25 cellular contexts compared by ENCODE assay signal in genomic region chr6:56535626-56536025, GRCh38.
"Had no signal": no experiment of that assay in that cellular context is flagged by ENCODE, and none has a peak within 500 bp of the region (broad histone marks: within the 10 kb centered on the region; RNA-seq: fewer than 3 reads in every experiment).

No MANE protein-coding gene starts in this region.

- DNase-seq: activated CD4-positive, alpha-beta memory T cell treated with anti-CD3 and anti-CD28 coated beads, Interleukin-2, amount 10 ng/mL, durations not matched to agents 7 days and 5 days; activated CD4-positive, alpha-beta T cell treated with anti-CD3 and anti-CD28 coated beads for 4 hours; activated CD4-positive, CD25-positive, alpha-beta regulatory T cell; activated effector memory CD4-positive, alpha-beta T cell treated with Interleukin-2 at 50 U/mL for 16 hours; activated naive CD4-positive, alpha-beta T cell treated with anti-CD3 and anti-CD28 coated beads for 36 hours; activated naive CD8-positive, alpha-beta T cell treated with anti-CD3 and anti-CD28 coated beads, Interleukin-2, amount 10 ng/mL, durations not matched to agents 7 days and 5 days; activated T-cell treated with anti-CD3 and anti-CD28 coated beads, Interleukin-2, amount 50 U/mL, for 72 hours; amygdala; effector CD8-positive, alpha-beta T cell; foreskin fibroblast; glutamatergic neuron; immature natural killer cell; mammary epithelial cell; right cardiac atrium; stimulated activated CD4-positive, alpha-beta T cell treated with anti-CD3 and anti-CD28 coated beads, Interleukin-2, amount 100 ng/mL, for 24 hours; stomach; SW 1271; T-helper 17 cell; thyroid gland had no signal

- H3K4me3 ChIP-seq: hepatocyte, left lung, pancreas, skin epidermis, thyroid gland had no signal

- H3K9me3 ChIP-seq: left lung, neutrophil, pancreas, stomach, thyroid gland had no signal

- H3K27ac ChIP-seq: hepatocyte, neutrophil, pancreas, stomach, thyroid gland had no signal

- H3K27me3 ChIP-seq: hepatocyte, left lung, neutrophil, pancreas, stomach, thyroid gland had no signal

- H3K36me3 ChIP-seq: neutrophil had no signal

- ATAC-seq: activated T-cell treated with anti-CD3 and anti-CD28 coated beads, Interleukin-2, amount 50 U/mL, for 72 hours; left lung; pancreas; right cardiac atrium; stimulated activated effector memory CD8-positive, alpha-beta T cell treated with anti-CD3 and anti-CD28 coated beads, Interleukin-12 subunit alpha, Interleukin-12 subunit beta, amount 100 ng/mL, for 72 hours; T-helper 17 cell had no signal
